Comparison of ENCODE assay signal across 8 cellular contexts in genomic region chr10:102134416-102134815, GRCh38. TPM values are rescaled to one million over a fixed set of nuclear protein-coding genes. Genes with fewer than 3 reads are reported as not detected.
DNase-seq lines count a peak whose midpoint lies in the region; ATAC-seq, FAIRE-seq and TF ChIP-seq lines count a peak whose summit lies in the region.

No MANE protein-coding gene starts in this region.

- peaks cover 24% of the 10 kb centered on the region for H3K36me3 Mint-ChIP-seq in activated CD8-positive, alpha-beta memory T cell treated with anti-CD3 and anti-CD28 coated beads, Interleukin-2, amount 10 ng/mL, durations not matched to agents 7 days and 5 days
- peaks cover 46% of the 10 kb centered on the region for H3K36me3 Mint-ChIP-seq in activated naive CD8-positive, alpha-beta T cell treated with anti-CD3 and anti-CD28 coated beads for 36 hours
- H3K36me3 Mint-ChIP-seq in immature natural killer cell, result peaks cover 0 to 10% (median under 1%) of the 10 kb centered on the region in 3 donors

- peak overlapping the region in 4 of 5 donors; percentile 79 to 93 (median 90) for H3K4me3 ChIP-seq in subcutaneous abdominal adipose tissue (ENCODE audit: low read depth in 1 of 5, low read length in 5 of 5)

- ATAC-seq in activated CD8-positive, alpha-beta memory T cell treated with anti-CD3 and anti-CD28 coated beads, Interleukin-2, amount 10 ng/mL, durations not matched to agents 7 days and 5 days, result no peak

- no peak for TF ChIP-seq POLR2A in GM12892 (IDR thresholded peaks at IDR 0.05; ENCODE audit: low read depth, low read length)

- CTCF ChIA-PET in activated CD8-positive, alpha-beta memory T cell treated with anti-CD3 and anti-CD28 coated beads, Interleukin-2, amount 10 ng/mL, durations not matched to agents 7 days and 5 days (lab: Charles Lee), result interaction anchor here (0.9 to 2.0 kb wide), 5 partner anchors 9 to 294 kb away, joined by 3 to 11 read pairs (median 4); no protein-coding TSS in a partner anchor

- H3K27ac Mint-ChIP-seq in activated CD8-positive, alpha-beta memory T cell treated with anti-CD3 and anti-CD28 coated beads, Interleukin-2, amount 10 ng/mL, durations not matched to agents 7 days and 5 days, result peak overlapping the region; percentile 96
- H3K27ac Mint-ChIP-seq in activated naive CD8-positive, alpha-beta T cell treated with anti-CD3 and anti-CD28 coated beads for 36 hours, result peak overlapping the region; percentile 99
- peak overlapping the region; percentile 83 to 96 (median 94) for H3K27ac Mint-ChIP-seq in immature natural killer cell

- H3K4me1 Mint-ChIP-seq in activated CD8-positive, alpha-beta memory T cell treated with anti-CD3 and anti-CD28 coated beads, Interleukin-2, amount 10 ng/mL, durations not matched to agents 7 days and 5 days, result peaks cover 38% of the 10 kb centered on the region
- H3K4me1 Mint-ChIP-seq in activated naive CD8-positive, alpha-beta T cell treated with anti-CD3 and anti-CD28 coated beads for 36 hours, result peaks cover 39% of the 10 kb centered on the region
- peaks cover 33 to 45% of the 10 kb centered on the region in 2 donors for H3K4me1 Mint-ChIP-seq in immature natural killer cell

- peak overlapping the region in 3 of 5 donors; percentile 95 to 98 (median 98) for H3K9ac ChIP-seq in subcutaneous abdominal adipose tissue (ENCODE audit: low read length in 5 of 5)

- H3K4me3 Mint-ChIP-seq in activated CD8-positive, alpha-beta memory T cell treated with anti-CD3 and anti-CD28 coated beads, Interleukin-2, amount 10 ng/mL, durations not matched to agents 7 days and 5 days, result peak overlapping the region; percentile 93
- peak overlapping the region; percentile 100 for H3K4me3 Mint-ChIP-seq in activated naive CD8-positive, alpha-beta T cell treated with anti-CD3 and anti-CD28 coated beads for 36 hours
- peak overlapping the region; percentile 92 to 99 (median 95) for H3K4me3 Mint-ChIP-seq in immature natural killer cell

- no peaks in the 10 kb centered on the region for H3K9me3 ChIP-seq in subcutaneous abdominal adipose tissue (ENCODE audit: control insufficient read depth in 5 of 5, low read length in 5 of 5)

- H3K9me3 Mint-ChIP-seq in activated CD8-positive, alpha-beta memory T cell treated with anti-CD3 and anti-CD28 coated beads, Interleukin-2, amount 10 ng/mL, durations not matched to agents 7 days and 5 days (ENCODE audit: low read depth), result no peaks in the 10 kb centered on the region
- H3K9me3 Mint-ChIP-seq in activated naive CD8-positive, alpha-beta T cell treated with anti-CD3 and anti-CD28 coated beads for 36 hours, result no peaks in the 10 kb centered on the region
- H3K9me3 Mint-ChIP-seq in immature natural killer cell, result no peaks in the 10 kb centered on the region

- peaks cover 7 to 23% (median 13%) of the 10 kb centered on the region in 5 donors for H3K4me1 ChIP-seq in subcutaneous abdominal adipose tissue (ENCODE audit: control insufficient read depth in 5 of 5, insufficient read depth in 5 of 5, low read length in 5 of 5)

- no peak for DNase-seq in activated CD8-positive, alpha-beta memory T cell treated with anti-CD3 and anti-CD28 coated beads, Interleukin-2, amount 10 ng/mL, durations not matched to agents 7 days and 5 days
- DNase-seq in activated CD8-positive, alpha-beta memory T cell treated with anti-CD3 and anti-CD28 coated beads for 24 hours, result no peak
- DNase-seq in activated naive CD8-positive, alpha-beta T cell treated with anti-CD3 and anti-CD28 coated beads for 36 hours, result no peak
- DNase-seq in immature natural killer cell (no peak), GM12892 (ENCODE audit: insufficient read length) (no peak), foreskin melanocyte (no peak)
- no peak for DNase-seq in activated effector memory CD4-positive, alpha-beta T cell treated with anti-CD3 and anti-CD28 coated beads, Interleukin-2, amount 50 U/mL, for 16 hours

- peaks cover 3 to 20% (median 19%) of the 10 kb centered on the region in 5 donors for H3K36me3 ChIP-seq in subcutaneous abdominal adipose tissue (ENCODE audit: control insufficient read depth in 5 of 5, insufficient read depth in 5 of 5, low read length in 5 of 5)

- no peak for FAIRE-seq in GM12892 (lab: Jason Lieb, UNC)

- H3K27ac ChIP-seq in subcutaneous abdominal adipose tissue (ENCODE audit: low read depth, low read length), result peak overlapping the region; percentile 96

- H3K27me3 ChIP-seq in subcutaneous abdominal adipose tissue (ENCODE audit: control insufficient read depth in 5 of 5, insufficient read depth in 4 of 5, low read length in 5 of 5), result no peaks in the 10 kb centered on the region

- H3K27me3 Mint-ChIP-seq in activated CD8-positive, alpha-beta memory T cell treated with anti-CD3 and anti-CD28 coated beads, Interleukin-2, amount 10 ng/mL, durations not matched to agents 7 days and 5 days, result no peaks in the 10 kb centered on the region
- peaks cover 4% of the 10 kb centered on the region for H3K27me3 Mint-ChIP-seq in activated naive CD8-positive, alpha-beta T cell treated with anti-CD3 and anti-CD28 coated beads for 36 hours
- peaks cover 2 to 12% (median 3%) of the 10 kb centered on the region in 3 donors for H3K27me3 Mint-ChIP-seq in immature natural killer cell (ENCODE audit: low read depth in 3 of 3)

RNA-seq across cellular contexts. Expression of gene PPRC1, which starts 1.6 kb away (rescaled TPM):
- 10 to 100 TPM; 57.9 to 79.0 TPM for total RNA-seq in activated CD8-positive, alpha-beta memory T cell treated with anti-CD3 and anti-CD28 coated beads, Interleukin-2, amount 10 ng/mL, durations not matched to agents 7 days and 5 days
- 100 to 1,000 TPM; 104 to 111 TPM for total RNA-seq in activated naive CD8-positive, alpha-beta T cell treated with anti-CD3 and anti-CD28 coated beads for 36 hours
- 10 to 100 TPM in 1 of 3 donors, 1 to 10 TPM in 2; 3.8 to 10.9 (median 7.5) TPM for polyA plus RNA-seq in immature natural killer cell
- polyA plus RNA-seq in GM12892 (2012; ENCODE audit: missing spikeins), result 19.6 TPM

RNA-seq across cellular contexts. Expression of gene LDB1, which starts 14.2 kb away (rescaled TPM):
- total RNA-seq in activated CD8-positive, alpha-beta memory T cell treated with anti-CD3 and anti-CD28 coated beads, Interleukin-2, amount 10 ng/mL, durations not matched to agents 7 days and 5 days, result 10 to 100 TPM; 83.5 to 84.3 TPM
- total RNA-seq in activated naive CD8-positive, alpha-beta T cell treated with anti-CD3 and anti-CD28 coated beads for 36 hours, result 10 to 100 TPM; 68.0 to 71.5 TPM
- 10 to 100 TPM in 2 of 3 donors, 1 to 10 TPM in 1; 5.5 to 24.8 (median 24.2) TPM for polyA plus RNA-seq in immature natural killer cell
- polyA plus RNA-seq in GM12892 (2012; ENCODE audit: missing spikeins), result 24.3 TPM

RNA-seq across cellular contexts. Expression of gene NOLC1, which starts 17.8 kb away (rescaled TPM):
- 100 to 1,000 TPM; 107 to 149 TPM for total RNA-seq in activated CD8-positive, alpha-beta memory T cell treated with anti-CD3 and anti-CD28 coated beads, Interleukin-2, amount 10 ng/mL, durations not matched to agents 7 days and 5 days
- total RNA-seq in activated naive CD8-positive, alpha-beta T cell treated with anti-CD3 and anti-CD28 coated beads for 36 hours, result 100 to 1,000 TPM; 337 to 346 TPM
- polyA plus RNA-seq in immature natural killer cell, result 10 to 100 TPM; 15.1 to 80.4 (median 29.4) TPM
- 75.2 TPM for polyA plus RNA-seq in GM12892 (2012; ENCODE audit: missing spikeins)
